Comparison of ENCODE assay signal across 23 cellular contexts in the genomic region with DNA sequence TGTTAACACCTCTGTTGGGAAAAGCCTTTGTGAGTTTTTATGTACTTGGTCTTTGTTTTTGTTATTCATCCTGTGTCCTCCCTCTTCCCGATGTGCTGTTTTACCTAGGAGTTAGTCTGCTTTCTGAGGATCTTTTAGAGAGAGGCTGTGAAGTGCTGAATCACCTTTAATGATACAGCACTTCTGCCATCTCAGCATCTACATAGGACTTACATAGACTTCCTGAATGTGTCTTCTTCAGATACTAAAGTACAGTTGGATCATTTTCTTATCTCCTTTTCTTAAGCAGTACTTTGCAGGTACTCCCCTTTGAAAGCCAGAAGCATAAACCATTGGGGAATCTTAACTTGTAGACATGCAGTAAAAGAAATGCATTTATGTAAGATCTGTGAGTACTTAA. TPM values are rescaled to one million over a fixed set of nuclear protein-coding genes. Genes with fewer than 3 reads are reported as not detected.
DNase-seq lines count a peak whose midpoint lies in the region; ATAC-seq, FAIRE-seq and TF ChIP-seq lines count a peak whose summit lies in the region.
"Had no signal": no experiment of that assay in that cellular context is flagged by ENCODE, and none has a peak within 500 bp of the region (broad histone marks: within the 10 kb centered on the region; RNA-seq: fewer than 3 reads in every experiment).

No MANE protein-coding gene starts in this region.

- FAIRE-seq in small intestine (lab: Jason Lieb, UNC): no peak
- FAIRE-seq: colon, frontal cortex, GM18507 had no signal

- no peaks in the 10 kb centered on the region for H3K4me1 ChIP-seq in small intestine (ENCODE audit: control insufficient read depth in 2 of 2, insufficient read depth in 1 of 2, low read depth in 1 of 2, low read length in 1 of 2)
- H3K4me1 ChIP-seq: upper lobe of right lung had no signal

- H3K27ac Mint-ChIP-seq in activated T-cell treated with anti-CD3 and anti-CD28 coated beads, Interleukin-2, amount 50 U/mL, for 24 hours: peak overlapping the region; percentile 23
- H3K27ac Mint-ChIP-seq in effector memory CD8-positive, alpha-beta T cell: peak overlapping the region; percentile 65 to 67
- peak overlapping the region; percentile 41 for H3K27ac Mint-ChIP-seq in nephron progenitor cell
- H3K27ac Mint-ChIP-seq: CD4-positive, alpha-beta T cell had no signal

- ATAC-seq in effector memory CD8-positive, alpha-beta T cell (replicated peaks): no peak
- ATAC-seq: left lung, sciatic nerve, upper lobe of right lung had no signal

- H3K4me3 ChIP-seq in small intestine (ENCODE audit: low read depth in 1 of 2, low read length in 2 of 2): no peak overlapping the region
- H3K4me3 ChIP-seq in foreskin fibroblast (ENCODE audit: low read depth in 1 of 2, low read length in 2 of 2): no peak overlapping the region
- H3K4me3 ChIP-seq: left lung, stomach, upper lobe of right lung had no signal

- peaks cover 42% of the 10 kb centered on the region for H3K4me1 Mint-ChIP-seq in activated T-cell treated with anti-CD3 and anti-CD28 coated beads, Interleukin-2, amount 50 U/mL, for 24 hours (ENCODE audit: low read depth)
- H3K4me1 Mint-ChIP-seq in effector memory CD8-positive, alpha-beta T cell (ENCODE audit: low read depth in 2 of 2): peaks cover 15 to 20% of the 10 kb centered on the region in 2 donors
- no peaks in the 10 kb centered on the region for H3K4me1 Mint-ChIP-seq in nephron progenitor cell

- WGBS in small intestine, 3 donors: 50 to 78% (median 77%) methylated on average over 1 of the region's 1 CpG

- no peak overlapping the region for H3K4me3 Mint-ChIP-seq in activated T-cell treated with anti-CD3 and anti-CD28 coated beads, Interleukin-2, amount 50 U/mL, for 24 hours
- no peak overlapping the region for H3K4me3 Mint-ChIP-seq in effector memory CD8-positive, alpha-beta T cell
- no peak overlapping the region for H3K4me3 Mint-ChIP-seq in nephron progenitor cell
- H3K4me3 Mint-ChIP-seq: CD4-positive, alpha-beta T cell had no signal

- H3K27ac ChIP-seq in small intestine (ENCODE audit: low read depth in 1 of 2, low read length in 1 of 2): no peak overlapping the region
- H3K27ac ChIP-seq: left lung, stomach, upper lobe of right lung had no signal

- H3K36me3 Mint-ChIP-seq in activated T-cell treated with anti-CD3 and anti-CD28 coated beads, Interleukin-2, amount 50 U/mL, for 24 hours (ENCODE audit: low read depth): peaks cover 96% of the 10 kb centered on the region
- peaks cover 67% of the 10 kb centered on the region for H3K36me3 Mint-ChIP-seq in effector memory CD8-positive, alpha-beta T cell (ENCODE audit: insufficient read depth)
- peaks cover 73% of the 10 kb centered on the region for H3K36me3 Mint-ChIP-seq in nephron progenitor cell (ENCODE audit: low read depth)

- TF ChIP-seq CTCF in nephron progenitor cell (IDR thresholded peaks at IDR 0.05) (no peak), foreskin fibroblast (IDR thresholded peaks at IDR 0.05; ENCODE audit: low read depth, low read length) (no peak)

- H3K36me3 ChIP-seq in small intestine (ENCODE audit: control insufficient read depth in 2 of 2, insufficient read depth in 2 of 2, low read length in 2 of 2): peaks cover 15 to 31% of the 10 kb centered on the region in 2 donors

- DNase-seq in activated T-cell treated with anti-CD3 and anti-CD28 coated beads, Interleukin-2, amount 50 U/mL, for 24 hours: no peak
- DNase-seq in activated T-cell treated with anti-CD3 and anti-CD28 coated beads, Interleukin-2, amount 50 U/mL, for 48 hours: no peak
- DNase-seq in NCI-H460 (ENCODE audit: extremely low read depth, low read depth) (peak; percentile 65), nephron progenitor cell (no peak), DMS79 (lab: John Stamatoyannopoulos, UW) (no peak), small intestine (no peak), foreskin fibroblast (no peak)
- DNase-seq in effector memory CD8-positive, alpha-beta T cell: no peak
- DNase-seq: activated gamma-delta T cell treated with Interleukin-2 at 50 U/mL for 16 hours; anterior cingulate cortex; CD4-positive, alpha-beta T cell; DND-41; KBM-7; left lung; NCI-H1930; NCI-H345; RPMI8226; stomach; upper lobe of right lung had no signal

- H3K27me3 ChIP-seq in small intestine (ENCODE audit: control insufficient read depth in 2 of 2, insufficient read depth in 2 of 2, low read length in 2 of 2): no peaks in the 10 kb centered on the region
- H3K27me3 ChIP-seq: left lung, stomach, upper lobe of right lung had no signal

- H3K9me3 Mint-ChIP-seq in activated T-cell treated with anti-CD3 and anti-CD28 coated beads, Interleukin-2, amount 50 U/mL, for 24 hours: no peaks in the 10 kb centered on the region
- no peaks in the 10 kb centered on the region for H3K9me3 Mint-ChIP-seq in effector memory CD8-positive, alpha-beta T cell
- H3K9me3 Mint-ChIP-seq in nephron progenitor cell: no peaks in the 10 kb centered on the region
- H3K9me3 Mint-ChIP-seq: CD4-positive, alpha-beta T cell had no signal

- H3K27me3 Mint-ChIP-seq in activated T-cell treated with anti-CD3 and anti-CD28 coated beads, Interleukin-2, amount 50 U/mL, for 24 hours: no peaks in the 10 kb centered on the region
- no peaks in the 10 kb centered on the region for H3K27me3 Mint-ChIP-seq in effector memory CD8-positive, alpha-beta T cell
- H3K27me3 Mint-ChIP-seq in nephron progenitor cell (ENCODE audit: low read depth, poor library complexity): no peaks in the 10 kb centered on the region
- H3K27me3 Mint-ChIP-seq: CD4-positive, alpha-beta T cell had no signal

- no peaks in the 10 kb centered on the region for H3K9me3 ChIP-seq in small intestine (ENCODE audit: control insufficient read depth, low read depth)
- H3K9me3 ChIP-seq: left lung, stomach, upper lobe of right lung had no signal

RNA-seq across cellular contexts. Expression of a gene that starts 31.5 kb away (rescaled TPM):
- 23.0 and 25.6 TPM in 2 replicates for total RNA-seq in NCI-H460 (2014; rRNA removed; shearing (Covaris generic))
- 16.0 and 52.9 TPM in 2 replicates for polyA plus RNA-seq in NCI-H460 (2014; cell fraction: nucleus; rRNA removed)
- polyA plus RNA-seq in small intestine: 1 to 10 TPM; 3.1 to 8.4 (median 3.2) TPM
